3 cellular contexts compared by ENCODE assay signal in the genomic region with DNA sequence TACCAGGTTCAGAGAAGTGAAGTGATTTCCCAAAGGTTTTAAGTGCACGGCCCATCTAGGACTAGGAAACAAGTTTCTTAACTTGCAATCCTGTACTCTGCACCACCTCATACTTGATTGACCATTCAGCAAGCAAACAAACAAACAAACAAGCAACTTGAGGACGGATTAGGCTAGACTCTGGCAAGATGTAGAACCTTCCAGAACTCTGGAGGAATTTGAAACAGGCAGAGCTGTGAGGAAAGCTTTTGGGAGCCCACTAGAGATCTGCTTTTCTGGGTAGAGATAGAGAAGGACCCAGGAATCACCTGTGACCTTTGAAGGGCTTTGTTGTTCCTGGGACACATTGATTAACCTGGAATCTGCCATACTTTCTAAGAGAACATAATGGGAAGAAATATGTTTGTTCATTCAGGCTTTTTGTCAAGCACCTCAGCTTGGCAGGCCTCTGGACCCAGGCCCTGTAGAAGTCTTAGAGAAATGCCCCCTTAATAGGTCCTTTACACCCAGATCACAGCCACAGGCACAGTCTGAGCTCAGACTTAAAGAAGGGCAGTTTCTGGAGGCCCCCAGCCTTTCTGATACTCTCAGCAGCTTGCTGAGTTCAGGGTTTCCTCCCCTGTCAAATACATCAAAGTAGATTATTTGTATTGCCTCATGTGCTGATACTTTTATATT.
A peak's percentile ranks its signal among the peaks of the same experiment; 100 is the strongest.
TF ChIP-seq lines count a peak whose summit lies in the region.

No MANE protein-coding gene starts in this region.

TF ChIP-seq in A549, 52 proteins besides CTCF, POLR2A, EP300 and RAD21:
- TF ChIP-seq MYC (IDR thresholded peaks at IDR 0.05; ENCODE audit: borderline replicate concordance, low read length) (no peak), TP53 (CRISPR knock-in tag; IDR thresholded peaks at IDR 0.05) (no peak), ZNF302 (CRISPR knock-in tag; IDR thresholded peaks at IDR 0.05) (no peak), EHF (CRISPR knock-in tag; IDR thresholded peaks at IDR 0.05) (no peak), FOSL2 (IDR thresholded peaks at IDR 0.05) (no peak), FOSL2 (CRISPR knock-in tag; IDR thresholded peaks at IDR 0.05) (no peak)
- TF ChIP-seq, protein P1, sequence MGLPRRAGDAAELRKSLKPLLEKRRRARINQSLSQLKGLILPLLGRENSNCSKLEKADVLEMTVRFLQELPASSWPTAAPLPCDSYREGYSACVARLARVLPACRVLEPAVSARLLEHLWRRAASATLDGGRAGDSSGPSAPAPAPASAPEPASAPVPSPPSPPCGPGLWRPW (IDR thresholded peaks at IDR 0.05): no peak
- TF ChIP-seq, protein P2, sequence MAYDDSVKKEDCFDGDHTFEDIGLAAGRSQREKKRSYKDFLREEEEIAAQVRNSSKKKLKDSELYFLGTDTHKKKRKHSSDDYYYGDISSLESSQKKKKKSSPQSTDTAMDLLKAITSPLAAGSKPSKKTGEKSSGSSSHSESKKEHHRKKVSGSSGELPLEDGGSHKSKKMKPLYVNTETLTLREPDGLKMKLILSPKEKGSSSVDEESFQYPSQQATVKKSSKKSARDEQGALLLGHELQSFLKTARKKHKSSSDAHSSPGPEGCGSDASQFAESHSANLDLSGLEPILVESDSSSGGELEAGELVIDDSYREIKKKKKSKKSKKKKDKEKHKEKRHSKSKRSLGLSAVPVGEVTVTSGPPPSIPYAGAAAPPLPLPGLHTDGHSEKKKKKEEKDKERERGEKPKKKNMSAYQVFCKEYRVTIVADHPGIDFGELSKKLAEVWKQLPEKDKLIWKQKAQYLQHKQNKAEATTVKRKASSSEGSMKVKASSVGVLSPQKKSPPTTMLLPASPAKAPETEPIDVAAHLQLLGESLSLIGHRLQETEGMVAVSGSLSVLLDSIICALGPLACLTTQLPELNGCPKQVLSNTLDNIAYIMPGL (CRISPR knock-in tag; IDR thresholded peaks at IDR 0.05; ENCODE audit: borderline replicate concordance): no peak
TF ChIP-seq in A549: peak in this region for 0.

TF ChIP-seq in HEK293, 187 proteins besides CTCF, POLR2A, EP300 and RAD21:
- TF ChIP-seq ZNF335 (tag by site-specific recombination; conservative IDR thresholded peaks at IDR 0.05) (peak; percentile 94), ZNF404 (tag by site-specific recombination; IDR thresholded peaks at IDR 0.05) (no peak), ZNF701 (tag by site-specific recombination; IDR thresholded peaks at IDR 0.05) (no peak), SCRT2 (tag by site-specific recombination; IDR thresholded peaks at IDR 0.05) (peak; percentile 5)

TF ChIP-seq in K562, 482 proteins besides CTCF, POLR2A, EP300 and RAD21:
- TF ChIP-seq SNRNP70 (optimal IDR thresholded peaks at IDR 0.05; ENCODE audit: low read depth, low read length) (no peak), TAF7 (tag; IDR thresholded peaks at IDR 0.05) (peak; percentile 3; the same call in 1 of the 2 replicates)
